In genomic region chr9:4117835-4118610, GRCh38 we compare ENCODE assay signal across 8 cellular contexts.
DNase-seq lines count a peak whose midpoint lies in the region; ATAC-seq and TF ChIP-seq lines count a peak whose summit lies in the region.

No MANE protein-coding gene starts in this region.

- DNase-seq in AG09319 (ENCODE audit: extremely low read depth, low read depth): no peak
- peak; percentile 61 for DNase-seq in GM23338 (ENCODE audit: low spot score)
- DNase-seq in activated CD4-positive, alpha-beta T cell treated with anti-CD3 and anti-CD28 coated beads for 4 hours: peak; percentile 7 to 34
- peak; percentile 16 to 59 for DNase-seq in erythroblast (lab: John Stamatoyannopoulos, UW)
- DNase-seq in stimulated activated CD4-positive, alpha-beta T cell treated with anti-CD3 and anti-CD28 coated beads, Interleukin-1b, Interleukin-23, amount 100 ng/mL, for 4 hours (ENCODE audit: low read depth in 2 of 2): peak; percentile 27 to 32
- no peak for DNase-seq in GM03348 (ENCODE audit: low spot score)
- DNase-seq in G401 (ENCODE audit: low spot score): no peak

- no peak overlapping the region for H2AFZ ChIP-seq in GM23338

- H4K20me1 ChIP-seq in GM23338 (replicated peaks; ENCODE audit: insufficient read depth): no peaks in the 10 kb centered on the region

- no peak overlapping the region for H3K27ac Mint-ChIP-seq in GM23338

- H3K4me3 Mint-ChIP-seq in GM23338: no peak overlapping the region

- ATAC-seq in GM23338: peak; percentile 72
- no peak for ATAC-seq in GM19467 (IDR thresholded peaks at IDR 0.05; ENCODE audit: unreplicated experiment)

- H3K27ac ChIP-seq in GM23338 (ENCODE audit: low read depth): no peak overlapping the region

- TF ChIP-seq POLR2A in erythroblast (IDR thresholded peaks at IDR 0.05; ENCODE audit: low read length): no peak

- no peaks in the 10 kb centered on the region for H3K36me3 Mint-ChIP-seq in GM23338 (ENCODE audit: low read depth)

- H3K36me3 ChIP-seq in GM23338 (ENCODE audit: insufficient read depth): no peaks in the 10 kb centered on the region

- no peaks in the 10 kb centered on the region for H3K27me3 Mint-ChIP-seq in GM23338 (ENCODE audit: insufficient read depth, low read depth, poor library complexity)

- no peaks in the 10 kb centered on the region for H3K9me3 Mint-ChIP-seq in GM23338

- no peaks in the 10 kb centered on the region for H3K4me1 ChIP-seq in GM23338 (ENCODE audit: insufficient read depth)

- H3K27me3 ChIP-seq in GM23338 (ENCODE audit: insufficient read depth): no peaks in the 10 kb centered on the region

- no peaks in the 10 kb centered on the region for H3K9me2 ChIP-seq in GM23338 (ENCODE audit: insufficient read depth)

- H3F3A ChIP-seq in GM23338 (replicated peaks; ENCODE audit: low read depth): no peaks in the 10 kb centered on the region

- TF ChIP-seq CTCF in AG09319 (IDR thresholded peaks at IDR 0.05; ENCODE audit: low read depth, low read length): peak; percentile 13
- peak; percentile 64 to 89 for TF ChIP-seq CTCF in GM23338 (conservative IDR thresholded peaks at IDR 0.05; ENCODE audit: low read depth in 2 of 2)

- H3K4me2 ChIP-seq in GM23338: no peak overlapping the region

- no peaks in the 10 kb centered on the region for H3K79me2 ChIP-seq in GM23338 (replicated peaks; ENCODE audit: insufficient read depth)

- H3K4me1 Mint-ChIP-seq in GM23338: no peaks in the 10 kb centered on the region

- H3K4me3 ChIP-seq in GM23338: no peak overlapping the region

- in situ Hi-C loops in G401 (cut with HindIII; ENCODE audit: low sequenced_read_pairs): no loop called here

TF ChIP-seq in GM23338, 12 proteins besides CTCF, POLR2A, EP300 and RAD21:
- no peak for TF ChIP-seq JUNB (IDR thresholded peaks at IDR 0.05; ENCODE audit: unreplicated experiment)
- TF ChIP-seq, protein P1, sequence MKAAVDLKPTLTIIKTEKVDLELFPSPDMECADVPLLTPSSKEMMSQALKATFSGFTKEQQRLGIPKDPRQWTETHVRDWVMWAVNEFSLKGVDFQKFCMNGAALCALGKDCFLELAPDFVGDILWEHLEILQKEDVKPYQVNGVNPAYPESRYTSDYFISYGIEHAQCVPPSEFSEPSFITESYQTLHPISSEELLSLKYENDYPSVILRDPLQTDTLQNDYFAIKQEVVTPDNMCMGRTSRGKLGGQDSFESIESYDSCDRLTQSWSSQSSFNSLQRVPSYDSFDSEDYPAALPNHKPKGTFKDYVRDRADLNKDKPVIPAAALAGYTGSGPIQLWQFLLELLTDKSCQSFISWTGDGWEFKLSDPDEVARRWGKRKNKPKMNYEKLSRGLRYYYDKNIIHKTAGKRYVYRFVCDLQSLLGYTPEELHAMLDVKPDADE (IDR thresholded peaks at IDR 0.05): no peak
- no peak for TF ChIP-seq EZH2 (IDR thresholded peaks at IDR 0.05; ENCODE audit: low read depth, unreplicated experiment)
- no peak for TF ChIP-seq REST (IDR thresholded peaks at IDR 0.05; ENCODE audit: unreplicated experiment)
- TF ChIP-seq, protein P2, sequence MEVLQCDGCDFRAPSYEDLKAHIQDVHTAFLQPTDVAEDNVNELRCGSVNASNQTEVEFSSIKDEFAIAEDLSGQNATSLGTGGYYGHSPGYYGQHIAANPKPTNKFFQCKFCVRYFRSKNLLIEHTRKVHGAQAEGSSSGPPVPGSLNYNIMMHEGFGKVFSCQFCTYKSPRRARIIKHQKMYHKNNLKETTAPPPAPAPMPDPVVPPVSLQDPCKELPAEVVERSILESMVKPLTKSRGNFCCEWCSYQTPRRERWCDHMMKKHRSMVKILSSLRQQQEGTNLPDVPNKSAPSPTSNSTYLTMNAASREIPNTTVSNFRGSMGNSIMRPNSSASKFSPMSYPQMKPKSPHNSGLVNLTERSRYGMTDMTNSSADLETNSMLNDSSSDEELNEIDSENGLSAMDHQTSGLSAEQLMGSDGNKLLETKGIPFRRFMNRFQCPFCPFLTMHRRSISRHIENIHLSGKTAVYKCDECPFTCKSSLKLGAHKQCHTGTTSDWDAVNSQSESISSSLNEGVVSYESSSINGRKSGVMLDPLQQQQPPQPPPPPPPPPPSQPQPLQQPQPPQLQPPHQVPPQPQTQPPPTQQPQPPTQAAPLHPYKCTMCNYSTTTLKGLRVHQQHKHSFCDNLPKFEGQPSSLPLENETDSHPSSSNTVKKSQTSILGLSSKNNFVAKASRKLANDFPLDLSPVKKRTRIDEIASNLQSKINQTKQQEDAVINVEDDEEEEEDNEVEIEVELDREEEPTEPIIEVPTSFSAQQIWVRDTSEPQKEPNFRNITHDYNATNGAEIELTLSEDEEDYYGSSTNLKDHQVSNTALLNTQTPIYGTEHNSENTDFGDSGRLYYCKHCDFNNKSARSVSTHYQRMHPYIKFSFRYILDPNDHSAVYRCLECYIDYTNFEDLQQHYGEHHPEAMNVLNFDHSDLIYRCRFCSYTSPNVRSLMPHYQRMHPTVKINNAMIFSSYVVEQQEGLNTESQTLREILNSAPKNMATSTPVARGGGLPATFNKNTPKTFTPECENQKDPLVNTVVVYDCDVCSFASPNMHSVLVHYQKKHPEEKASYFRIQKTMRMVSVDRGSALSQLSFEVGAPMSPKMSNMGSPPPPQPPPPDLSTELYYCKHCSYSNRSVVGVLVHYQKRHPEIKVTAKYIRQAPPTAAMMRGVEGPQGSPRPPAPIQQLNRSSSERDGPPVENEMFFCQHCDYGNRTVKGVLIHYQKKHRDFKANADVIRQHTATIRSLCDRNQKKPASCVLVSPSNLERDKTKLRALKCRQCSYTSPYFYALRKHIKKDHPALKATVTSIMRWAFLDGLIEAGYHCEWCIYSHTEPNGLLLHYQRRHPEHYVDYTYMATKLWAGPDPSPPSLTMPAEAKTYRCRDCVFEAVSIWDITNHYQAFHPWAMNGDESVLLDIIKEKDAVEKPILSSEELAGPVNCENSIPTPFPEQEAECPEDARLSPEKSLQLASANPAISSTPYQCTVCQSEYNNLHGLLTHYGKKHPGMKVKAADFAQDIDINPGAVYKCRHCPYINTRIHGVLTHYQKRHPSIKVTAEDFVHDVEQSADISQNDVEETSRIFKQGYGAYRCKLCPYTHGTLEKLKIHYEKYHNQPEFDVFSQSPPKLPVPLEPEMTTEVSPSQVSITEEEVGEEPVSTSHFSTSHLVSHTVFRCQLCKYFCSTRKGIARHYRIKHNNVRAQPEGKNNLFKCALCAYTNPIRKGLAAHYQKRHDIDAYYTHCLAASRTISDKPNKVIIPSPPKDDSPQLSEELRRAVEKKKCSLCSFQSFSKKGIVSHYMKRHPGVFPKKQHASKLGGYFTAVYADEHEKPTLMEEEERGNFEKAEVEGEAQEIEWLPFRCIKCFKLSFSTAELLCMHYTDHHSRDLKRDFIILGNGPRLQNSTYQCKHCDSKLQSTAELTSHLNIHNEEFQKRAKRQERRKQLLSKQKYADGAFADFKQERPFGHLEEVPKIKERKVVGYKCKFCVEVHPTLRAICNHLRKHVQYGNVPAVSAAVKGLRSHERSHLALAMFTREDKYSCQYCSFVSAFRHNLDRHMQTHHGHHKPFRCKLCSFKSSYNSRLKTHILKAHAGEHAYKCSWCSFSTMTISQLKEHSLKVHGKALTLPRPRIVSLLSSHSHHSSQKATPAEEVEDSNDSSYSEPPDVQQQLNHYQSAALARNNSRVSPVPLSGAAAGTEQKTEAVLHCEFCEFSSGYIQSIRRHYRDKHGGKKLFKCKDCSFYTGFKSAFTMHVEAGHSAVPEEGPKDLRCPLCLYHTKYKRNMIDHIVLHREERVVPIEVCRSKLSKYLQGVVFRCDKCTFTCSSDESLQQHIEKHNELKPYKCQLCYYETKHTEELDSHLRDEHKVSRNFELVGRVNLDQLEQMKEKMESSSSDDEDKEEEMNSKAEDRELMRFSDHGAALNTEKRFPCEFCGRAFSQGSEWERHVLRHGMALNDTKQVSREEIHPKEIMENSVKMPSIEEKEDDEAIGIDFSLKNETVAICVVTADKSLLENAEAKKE (CRISPR knock-in tag; IDR thresholded peaks at IDR 0.05): no peak
- TF ChIP-seq STAT1 (IDR thresholded peaks at IDR 0.05; ENCODE audit: unreplicated experiment): no peak
- no peak for TF ChIP-seq ZNF114 (CRISPR knock-in tag; IDR thresholded peaks at IDR 0.05)
- no peak for TF ChIP-seq POLR2AphosphoS5 (IDR thresholded peaks at IDR 0.05; ENCODE audit: low read depth)
- TF ChIP-seq CREB1 (CRISPR knock-in tag; IDR thresholded peaks at IDR 0.05; ENCODE audit: low read depth): no peak
- TF ChIP-seq ZNF331 (CRISPR knock-in tag; IDR thresholded peaks at IDR 0.05; ENCODE audit: low read depth): no peak
- TF ChIP-seq NANOG (IDR thresholded peaks at IDR 0.05; ENCODE audit: borderline replicate concordance): no peak
- TF ChIP-seq EZH2phosphoT487 (IDR thresholded peaks at IDR 0.05; ENCODE audit: unreplicated experiment): no peak

Comparison
In these comparisons a context has a peak if more than half of its experiments do, and no peak if none do; other contexts are left out.
1. DNase-seq: peak in GM23338 (single experiment), activated CD4-positive, alpha-beta T cell treated with anti-CD3 and anti-CD28 coated beads for 4 hours (2 of 2), erythroblast (2 of 2) and stimulated activated CD4-positive, alpha-beta T cell treated with anti-CD3 and anti-CD28 coated beads, Interleukin-1b, Interleukin-23, amount 100 ng/mL, for 4 hours (2 of 2); none in AG09319 (single experiment), GM03348 (single experiment) and G401 (single experiment).